ENCODE assay signal across 12 cellular contexts in genomic region chr1:54463259-54464030, GRCh38. TPM values are rescaled to one million over a fixed set of nuclear protein-coding genes. Genes with fewer than 3 reads are reported as not detected.
DNase-seq lines count a peak whose midpoint lies in the region; ATAC-seq and TF ChIP-seq lines count a peak whose summit lies in the region.
"Had no signal": no experiment of that assay in that cellular context is flagged by ENCODE, and none has a peak within 500 bp of the region (broad histone marks: within the 10 kb centered on the region; RNA-seq: fewer than 3 reads in every experiment).

No MANE protein-coding gene starts in this region.

- H3K4me1 Mint-ChIP-seq in stimulated activated naive CD8-positive, alpha-beta T cell treated with anti-CD3 and anti-CD28 coated beads, Interleukin-15, Interleukin-2, amounts not matched to agents 100 ng/mL and 50 ng/mL, for 24 hours (ENCODE audit: low read depth): peaks cover 39% of the 10 kb centered on the region
- H3K4me1 Mint-ChIP-seq in immature natural killer cell: peaks cover 49 to 62% of the 10 kb centered on the region in 2 donors

- no peak overlapping the region for H3K9ac ChIP-seq in SK-N-MC (ENCODE audit: insufficient read length)

- no peak overlapping the region for H3K4me3 Mint-ChIP-seq in stimulated activated naive CD8-positive, alpha-beta T cell treated with anti-CD3 and anti-CD28 coated beads, Interleukin-15, Interleukin-2, amounts not matched to agents 100 ng/mL and 50 ng/mL, for 24 hours
- H3K4me3 Mint-ChIP-seq in immature natural killer cell: peak overlapping the region; percentile 53 to 70 (median 61)

- peaks cover 5% of the 10 kb centered on the region for H3K27me3 Mint-ChIP-seq in stimulated activated naive CD8-positive, alpha-beta T cell treated with anti-CD3 and anti-CD28 coated beads, Interleukin-15, Interleukin-2, amounts not matched to agents 100 ng/mL and 50 ng/mL, for 24 hours
- H3K27me3 Mint-ChIP-seq in immature natural killer cell (ENCODE audit: low read depth in 3 of 3): peaks cover 0 to 2% (median 0%) of the 10 kb centered on the region in 3 donors
- H3K27me3 Mint-ChIP-seq: naive thymus-derived CD8-positive, alpha-beta T cell had no signal

- H3K27ac ChIP-seq in SK-N-MC (peak overlapping the region; percentile 89), upper lobe of right lung (no peak overlapping the region), caudate nucleus (ENCODE audit: low read depth, low read length) (no peak overlapping the region)

- peak overlapping the region; percentile 72 for H3K27ac Mint-ChIP-seq in stimulated activated naive CD8-positive, alpha-beta T cell treated with anti-CD3 and anti-CD28 coated beads, Interleukin-15, Interleukin-2, amounts not matched to agents 100 ng/mL and 50 ng/mL, for 24 hours
- H3K27ac Mint-ChIP-seq in immature natural killer cell: peak overlapping the region; percentile 70 to 89 (median 78)

- H3K4me3 ChIP-seq in SK-N-MC: peak overlapping the region; percentile 45
- H3K4me3 ChIP-seq in upper lobe of right lung: no peak overlapping the region

- no peak for TF ChIP-seq CTCF in upper lobe of right lung (IDR thresholded peaks at IDR 0.05)

- peaks cover 16% of the 10 kb centered on the region for H3K4me1 ChIP-seq in upper lobe of right lung

- H3K36me3 Mint-ChIP-seq in stimulated activated naive CD8-positive, alpha-beta T cell treated with anti-CD3 and anti-CD28 coated beads, Interleukin-15, Interleukin-2, amounts not matched to agents 100 ng/mL and 50 ng/mL, for 24 hours (ENCODE audit: low read depth): no peaks in the 10 kb centered on the region
- H3K36me3 Mint-ChIP-seq in immature natural killer cell: peaks cover 0 to 5% (median 4%) of the 10 kb centered on the region in 3 donors
- H3K36me3 Mint-ChIP-seq: naive thymus-derived CD8-positive, alpha-beta T cell had no signal

- H3K36me3 ChIP-seq in SK-N-MC (ENCODE audit: insufficient read depth, low read length): no peaks in the 10 kb centered on the region
- no peaks in the 10 kb centered on the region for H3K36me3 ChIP-seq in upper lobe of right lung

- H3K9me3 ChIP-seq in SK-N-MC (ENCODE audit: low read depth, low read length) (no peaks in the 10 kb centered on the region), upper lobe of right lung (no peaks in the 10 kb centered on the region)

- intact Hi-C loops in upper lobe of right lung (cut with DNase I): no loop called here

- H3K9me3 Mint-ChIP-seq in stimulated activated naive CD8-positive, alpha-beta T cell treated with anti-CD3 and anti-CD28 coated beads, Interleukin-15, Interleukin-2, amounts not matched to agents 100 ng/mL and 50 ng/mL, for 24 hours: no peaks in the 10 kb centered on the region
- no peaks in the 10 kb centered on the region for H3K9me3 Mint-ChIP-seq in immature natural killer cell
- H3K9me3 Mint-ChIP-seq: naive thymus-derived CD8-positive, alpha-beta T cell had no signal

- ATAC-seq in stimulated activated naive CD8-positive, alpha-beta T cell treated with anti-CD3 and anti-CD28 coated beads, Interleukin-15, Interleukin-2, amounts not matched to agents 100 U/mL and 50 U/mL, for 24 hours: no peak
- ATAC-seq in upper lobe of right lung (no peak), HG03469 (IDR thresholded peaks at IDR 0.05; ENCODE audit: unreplicated experiment) (no peak), HG03175 (IDR thresholded peaks at IDR 0.05; ENCODE audit: unreplicated experiment) (no peak)
- ATAC-seq: naive thymus-derived CD8-positive, alpha-beta T cell had no signal

- no peak for DNase-seq in stimulated activated naive CD8-positive, alpha-beta T cell treated with anti-CD3 and anti-CD28 coated beads, Interleukin-15, Interleukin-2, amounts not matched to agents 100 U/mL and 50 U/mL, for 24 hours
- DNase-seq in SK-N-MC (ENCODE audit: low read depth, low spot score) (no peak), immature natural killer cell (no peak), upper lobe of right lung (peak; percentile 27), caudate nucleus (lab: John Stamatoyannopoulos, UW) (no peak)
- DNase-seq: C1 segment of cervical spinal cord; naive thymus-derived CD8-positive, alpha-beta T cell; NCI-H510A treated with DMSO at 0.1 percent for 48 hours; Right ventricle myocardium superior had no signal

- H3K27me3 ChIP-seq in upper lobe of right lung: no peaks in the 10 kb centered on the region

RNA-seq across cellular contexts. Expression of gene SSBP3, which starts 57.3 kb away (rescaled TPM):
- 10 to 100 TPM; 19.8 to 30.1 (median 21.1) TPM for polyA plus RNA-seq in immature natural killer cell
- total RNA-seq in upper lobe of right lung: 40.4 TPM
